Comparison of ENCODE assay signal across 12 cellular contexts in the genomic region with DNA sequence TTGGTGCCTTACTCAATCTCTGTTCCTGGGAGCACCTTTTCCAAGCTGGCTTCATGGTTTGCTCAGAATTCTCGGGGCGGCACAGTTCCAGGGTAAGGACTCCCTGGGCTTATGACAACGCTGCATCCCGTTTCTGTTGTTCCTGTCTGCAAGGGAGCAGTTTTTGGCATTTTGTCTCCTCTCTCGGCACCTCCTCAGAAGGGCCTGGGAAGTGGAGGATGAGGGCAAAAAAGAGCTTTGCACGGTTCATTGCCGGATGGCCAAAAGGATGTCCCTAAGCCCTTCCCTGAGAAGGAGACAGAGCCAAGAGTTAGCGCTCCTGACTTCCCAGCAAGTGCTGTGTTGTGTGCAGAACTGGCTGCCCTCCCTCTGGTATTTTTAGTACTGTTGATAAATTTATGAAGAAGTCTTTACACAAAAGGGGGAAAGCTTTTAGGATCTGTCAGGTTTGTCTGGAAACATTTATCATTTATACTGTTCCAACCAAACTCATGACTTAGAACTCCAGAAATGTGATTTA. TPM values are rescaled to one million over a fixed set of nuclear protein-coding genes. Genes with fewer than 3 reads are reported as not detected.
DNase-seq lines count a peak whose midpoint lies in the region; ATAC-seq, FAIRE-seq and TF ChIP-seq lines count a peak whose summit lies in the region.
"Had no signal": no experiment of that assay in that cellular context is flagged by ENCODE, and none has a peak within 500 bp of the region (broad histone marks: within the 10 kb centered on the region; RNA-seq: fewer than 3 reads in every experiment).

No MANE protein-coding gene starts in this region.

- H3K4me1 ChIP-seq in GM12878 (ENCODE audit: control insufficient read depth, insufficient read depth, low read length) = peaks cover 11% of the 10 kb centered on the region; the same call in 1 of the 2 replicates
- peaks cover 21% of the 10 kb centered on the region for H3K4me1 ChIP-seq in left ventricle myocardium inferior
- H3K4me1 ChIP-seq in stomach smooth muscle (ENCODE audit: control insufficient read depth, insufficient read depth, low read length) = peaks cover 20% of the 10 kb centered on the region

- TF ChIP-seq EP300 in GM12878 (IDR thresholded peaks at IDR 0.05; ENCODE audit: borderline replicate concordance in 1 of 2, control insufficient read depth in 1 of 2, low read depth in 2 of 2, low read length in 2 of 2) = no peak

- no peak for TF ChIP-seq CTCF in GM12878 (IDR thresholded peaks at IDR 0.05 in 2 of 3, conservative IDR thresholded peaks at IDR 0.05 in 1 of 3; ENCODE audit: control insufficient read depth in 2 of 3, extremely low read depth in 1 of 3, insufficient read depth in 1 of 3, low read depth in 3 of 3, low read length in 3 of 3)
- TF ChIP-seq CTCF in left ventricle myocardium inferior (IDR thresholded peaks at IDR 0.05; ENCODE audit: borderline replicate concordance) = no peak

- peak overlapping the region; percentile 62; the same call in 1 of the 2 replicates for H3K4me2 ChIP-seq in GM12878 (ENCODE audit: control insufficient read depth, insufficient read depth)

- no peak for TF ChIP-seq RAD21 in GM12878 (IDR thresholded peaks at IDR 0.05; ENCODE audit: insufficient read depth, low read depth, low read length)

- RAD21 ChIA-PET in GM12878 (lab: Charles Lee; ENCODE audit: unreplicated experiment) = no interaction called here

- H3K27ac Mint-ChIP-seq in activated naive CD8-positive, alpha-beta T cell treated with anti-CD3 and anti-CD28 coated beads, Interleukin-2, amount 50 U/mL, for 24 hours = no peak overlapping the region
- H3K27ac Mint-ChIP-seq: activated T-cell treated with anti-CD3 and anti-CD28 coated beads, Interleukin-2, amount 50 U/mL, for 24 hours had no signal

- no peaks in the 10 kb centered on the region for H3K9me3 Mint-ChIP-seq in activated naive CD8-positive, alpha-beta T cell treated with anti-CD3 and anti-CD28 coated beads, Interleukin-2, amount 50 U/mL, for 24 hours
- H3K9me3 Mint-ChIP-seq: activated T-cell treated with anti-CD3 and anti-CD28 coated beads, Interleukin-2, amount 50 U/mL, for 24 hours had no signal

- WGBS in GM12878 (ENCODE audit: insufficient coverage, insufficient replicate concordance, low lambda C conversion rate, missing lambda C conversion rate) = over 99% methylated on average over 8 of the region's 8 CpGs

- H3K27ac ChIP-seq in GM12878 (ENCODE audit: control insufficient read depth, insufficient read depth) (no peak overlapping the region), left ventricle myocardium inferior (replicated peaks) (peak overlapping the region; percentile 80), stomach smooth muscle (ENCODE audit: low read length) (peak overlapping the region; percentile 31)

- H3K79me2 ChIP-seq in GM12878 (ENCODE audit: control insufficient read depth, insufficient read depth, low read length) = no peaks in the 10 kb centered on the region

- H3K36me3 ChIP-seq in GM12878 (ENCODE audit: control insufficient read depth in 2 of 2, insufficient read depth in 2 of 2, low read length in 1 of 2) (no peaks in the 10 kb centered on the region), left ventricle myocardium inferior (peaks cover 4% of the 10 kb centered on the region), stomach smooth muscle (ENCODE audit: control insufficient read depth in 2 of 2, insufficient read depth in 2 of 2, low read length in 2 of 2) (peaks cover 0 to 3% of the 10 kb centered on the region in 2 donors)

- H4K20me1 ChIP-seq in GM12878 (ENCODE audit: control insufficient read depth, insufficient read depth) = no peaks in the 10 kb centered on the region

- BruUV-seq in GM12878 (replicated peaks; lab: Mats Ljungman, UMichigan) = no TSS peak

- FAIRE-seq in GM12878 (lab: Jason Lieb, UNC) = no peak
- FAIRE-seq in GM12891 (lab: Jason Lieb, UNC) = no peak
- FAIRE-seq: urothelium cell line had no signal

- no peak for ATAC-seq in GM12878
- ATAC-seq in activated naive CD8-positive, alpha-beta T cell treated with anti-CD3 and anti-CD28 coated beads, Interleukin-2, amount 50 U/mL, for 24 hours = no peak

- intact Hi-C loops in GM12878 (cut with micrococcal nuclease; ENCODE audit: unreplicated experiment) (loop anchor here (2.0 kb wide), 1 partner anchor 61 kb away; no protein-coding TSS in a partner anchor), left ventricle myocardium inferior (cut with micrococcal nuclease) (no loop called here)

- no peaks in the 10 kb centered on the region for H3K9me3 ChIP-seq in GM12878 (replicated peaks; ENCODE audit: control insufficient read depth, insufficient read depth, low read length)
- no peaks in the 10 kb centered on the region for H3K9me3 ChIP-seq in left ventricle myocardium inferior (replicated peaks)
- no peaks in the 10 kb centered on the region for H3K9me3 ChIP-seq in stomach smooth muscle (ENCODE audit: control insufficient read depth in 2 of 2, low read length in 2 of 2)

- H3K9ac ChIP-seq in GM12878 (ENCODE audit: control insufficient read depth, insufficient read depth, low read length) (no peak overlapping the region), stomach smooth muscle (ENCODE audit: low read length in 2 of 2) (peak overlapping the region in 1 of 2 donors; percentile 53)

- TF ChIP-seq POLR2A in GM12878 (IDR thresholded peaks at IDR 0.05; ENCODE audit: low read depth, low read length) = no peak
- no peak for TF ChIP-seq POLR2A in GM12891 (IDR thresholded peaks at IDR 0.05; ENCODE audit: low read depth, low read length)

- peaks cover 6% of the 10 kb centered on the region for H3K36me3 Mint-ChIP-seq in activated naive CD8-positive, alpha-beta T cell treated with anti-CD3 and anti-CD28 coated beads, Interleukin-2, amount 50 U/mL, for 24 hours (ENCODE audit: low read depth)

- peaks cover 16% of the 10 kb centered on the region for H3K4me1 Mint-ChIP-seq in activated naive CD8-positive, alpha-beta T cell treated with anti-CD3 and anti-CD28 coated beads, Interleukin-2, amount 50 U/mL, for 24 hours

- H3K27me3 ChIP-seq in GM12878 (replicated peaks in 1 of 2; ENCODE audit: control insufficient read depth in 2 of 2, insufficient read depth in 2 of 2, low read length in 1 of 2) = no peaks in the 10 kb centered on the region
- H3K27me3 ChIP-seq in left ventricle myocardium inferior (ENCODE audit: low read depth) = no peaks in the 10 kb centered on the region
- H3K27me3 ChIP-seq in stomach smooth muscle (ENCODE audit: control insufficient read depth in 1 of 2, insufficient read depth in 2 of 2, low read length in 2 of 2) = no peaks in the 10 kb centered on the region

- in situ Hi-C loops in GM12878 (cut with MboI) = no loop called here

- H3K4me3 ChIP-seq in GM12878 (no peak overlapping the region), left ventricle myocardium inferior (no peak overlapping the region), stomach smooth muscle (ENCODE audit: low read length in 2 of 2) (peak overlapping the region; percentile 40 to 49)

- no peak overlapping the region for H3K4me3 Mint-ChIP-seq in activated naive CD8-positive, alpha-beta T cell treated with anti-CD3 and anti-CD28 coated beads, Interleukin-2, amount 50 U/mL, for 24 hours
- H3K4me3 Mint-ChIP-seq: activated T-cell treated with anti-CD3 and anti-CD28 coated beads, Interleukin-2, amount 50 U/mL, for 24 hours; brain had no signal

- SMC1A ChIA-PET in GM12878 (lab: Charles Lee; ENCODE audit: uncharacterized antibody, unreplicated experiment) = interaction anchor here (0.7 kb wide), 1 partner anchor 14 kb away, joined by 3 read pairs; a partner anchor contains a TSS

- no peaks in the 10 kb centered on the region for H3K27me3 Mint-ChIP-seq in activated naive CD8-positive, alpha-beta T cell treated with anti-CD3 and anti-CD28 coated beads, Interleukin-2, amount 50 U/mL, for 24 hours
- H3K27me3 Mint-ChIP-seq: activated T-cell treated with anti-CD3 and anti-CD28 coated beads, Interleukin-2, amount 50 U/mL, for 24 hours; brain had no signal

- DNase-seq in GM03348 (ENCODE audit: low spot score) (peak; percentile 60), GM12878 (ENCODE audit: low read depth, low spot score) (no peak), left ventricle myocardium inferior (no peak), GM12891 (ENCODE audit: insufficient read length, low spot score) (no peak), AG08396 (ENCODE audit: low spot score) (no peak), foreskin melanocyte (no peak)
- DNase-seq in activated naive CD8-positive, alpha-beta T cell treated with anti-CD3 and anti-CD28 coated beads, Interleukin-2, amount 50 U/mL, for 24 hours = no peak
- DNase-seq: activated T-cell treated with anti-CD3 and anti-CD28 coated beads, Interleukin-2, amount 50 U/mL, for 24 hours; posterior cingulate gyrus had no signal

- H2AFZ ChIP-seq in GM12878 (ENCODE audit: control insufficient read depth, low read depth, low read length) = no peak overlapping the region

- POLR2A ChIA-PET in GM12878 (lab: Charles Lee) = no interaction called here

- CTCF ChIA-PET in GM12878 (lab: Yijun Ruan, JAX) = interaction anchor here (0.7 to 2.3 kb wide), 3 partner anchors 8 to 624 kb away, joined by 3 to 8 read pairs (median 4); a partner anchor contains a TSS

RNA-seq across cellular contexts. Expression of a gene that starts 13.4 kb away (rescaled TPM):
- 0.39 and 0.61 TPM in 2 replicates for total RNA-seq in GM12878 (2013; cell fraction: nucleolus; rRNA removed)
- 5.8 and 6.0 TPM in 2 replicates for total RNA-seq in GM12878 (2014; rRNA removed)
- total RNA-seq in GM12878 (2014; rRNA removed; fragmentation: Illumina TruSeq; extraction: Trizol) = 4.7 and 6.4 TPM in 2 replicates
- total RNA-seq in GM12878 (2021) = 7.7 and 10.1 TPM in 2 replicates
- polyA plus RNA-seq in GM12878 (2011; ENCODE audit: low read depth) = 3.3 TPM
- 1.6 and 2.6 TPM in 2 replicates for polyA plus RNA-seq in GM12878 (2011; rRNA removed)
- polyA plus RNA-seq in GM12878 (2011; cell fraction: cytosol; rRNA removed) = 1.2 and 1.7 TPM in 2 replicates
- polyA plus RNA-seq in GM12878 (2011; cell fraction: nucleus; rRNA removed) = 0.27 and 0.44 TPM in 2 replicates
- 3.8 and 4.3 TPM in 2 replicates for polyA plus RNA-seq in GM12878 (2012)
- polyA plus RNA-seq in GM12878 (2014; fragmentation: Illumina TruSeq; extraction: Trizol) = 7.4 and 7.9 TPM in 2 replicates
- polyA plus RNA-seq in GM12878 (2014; fragmentation: Nextera tagmentation; extraction: Ambion mirVana) = 1 to 10 TPM; 1.6 to 4.5 TPM
- 5.6 and 6.4 TPM in 2 replicates for polyA plus RNA-seq in GM12878 (2014; rRNA removed)
- polyA plus RNA-seq in GM12878 (2016; fragmentation: Nextera tagmentation; extraction: Ambion mirVana) = 10 to 100 TPM; 16.1 to 20.4 TPM
- 0.67 and 0.95 TPM in 2 replicates for polyA minus RNA-seq in GM12878 (2011; rRNA and poly(A)+ RNA removed)
- polyA minus RNA-seq in GM12878 (2011; cell fraction: cytosol; rRNA and poly(A)+ RNA removed) = 1.9 TPM in 1 of 2 replicates, not detected in the other
- polyA minus RNA-seq in GM12878 (2011; cell fraction: nucleus; rRNA and poly(A)+ RNA removed) = 0.24 and 0.57 TPM in 2 replicates
- 6.8 TPM for total RNA-seq in left ventricle myocardium inferior
- 4.3 TPM for polyA plus RNA-seq in GM12891 (2012; ENCODE audit: low read depth, missing spikeins)

RNA-seq across cellular contexts. Expression of a gene that starts 36.3 kb away (rescaled TPM):
- total RNA-seq in GM12878 (2013; cell fraction: nucleolus; rRNA removed) = 329 and 338 TPM in 2 replicates
- 98.6 and 106 TPM in 2 replicates for total RNA-seq in GM12878 (2014; rRNA removed)
- 72.3 TPM in 2 replicates for total RNA-seq in GM12878 (2014; rRNA removed; fragmentation: Illumina TruSeq; extraction: Trizol)
- 63.6 and 73.4 TPM in 2 replicates for total RNA-seq in GM12878 (2021)
- polyA plus RNA-seq in GM12878 (2011; ENCODE audit: low read depth) = 21.5 TPM
- polyA plus RNA-seq in GM12878 (2011; rRNA removed) = 106 and 120 TPM in 2 replicates
- polyA plus RNA-seq in GM12878 (2011; cell fraction: cytosol; rRNA removed) = 35.2 and 43.7 TPM in 2 replicates
- 90.3 and 91.3 TPM in 2 replicates for polyA plus RNA-seq in GM12878 (2011; cell fraction: nucleus; rRNA removed)
- 35.6 and 40.2 TPM in 2 replicates for polyA plus RNA-seq in GM12878 (2012)
- 58.7 and 74.3 TPM in 2 replicates for polyA plus RNA-seq in GM12878 (2014; fragmentation: Illumina TruSeq; extraction: Trizol)
- polyA plus RNA-seq in GM12878 (2014; fragmentation: Nextera tagmentation; extraction: Ambion mirVana) = 10 to 100 TPM; 18.3 to 32.5 TPM
- polyA plus RNA-seq in GM12878 (2014; rRNA removed) = 85.0 and 88.8 TPM in 2 replicates
- 100 to 1,000 TPM; 129 to 141 TPM for polyA plus RNA-seq in GM12878 (2016; fragmentation: Nextera tagmentation; extraction: Ambion mirVana)
- 105 and 154 TPM in 2 replicates for polyA minus RNA-seq in GM12878 (2011; rRNA and poly(A)+ RNA removed)
- polyA minus RNA-seq in GM12878 (2011; cell fraction: cytosol; rRNA and poly(A)+ RNA removed) = 27.1 and 33.2 TPM in 2 replicates
- 58.6 and 122 TPM in 2 replicates for polyA minus RNA-seq in GM12878 (2011; cell fraction: nucleus; rRNA and poly(A)+ RNA removed)
- 41.6 TPM for total RNA-seq in left ventricle myocardium inferior
- 26.8 TPM for polyA plus RNA-seq in GM12891 (2012; ENCODE audit: low read depth, missing spikeins)

Comparison
In these comparisons a context has a peak if more than half of its experiments do, and no peak if none do; other contexts are left out.
1. H3K4me3 ChIP-seq: peak in stomach smooth muscle (2 of 2); none in GM12878 (single experiment) and left ventricle myocardium inferior (single experiment).